Comparison of ENCODE assay signal across 1 cellular context in genomic region chr17:83073389-83074063, GRCh38.
TF ChIP-seq lines count a peak whose summit lies in the region.

No MANE protein-coding gene starts in this region.

TF ChIP-seq in K562, 482 proteins besides CTCF, POLR2A, EP300 and RAD21 (continued from another document and continues in another):
- TF ChIP-seq ZBTB7A (IDR thresholded peaks at IDR 0.05; ENCODE audit: borderline replicate concordance, control insufficient read depth, low read depth, low read length) (peak; percentile 61; the same call in 1 of the 2 replicates), ZNF518B (CRISPR knock-in tag; IDR thresholded peaks at IDR 0.05) (no peak), ZBTB1 (CRISPR knock-in tag; IDR thresholded peaks at IDR 0.05; ENCODE audit: borderline replicate concordance, low read depth) (no peak), GABPA (tag; conservative IDR thresholded peaks at IDR 0.05; ENCODE audit: low read depth) (no peak), CCAR2 (IDR thresholded peaks at IDR 0.05; ENCODE audit: low read depth, low read length) (no peak), STAT6 (CRISPR knock-in tag; IDR thresholded peaks at IDR 0.05) (peak; percentile 44; the same call in 1 of the 2 replicates), ZNF311 (CRISPR knock-in tag; IDR thresholded peaks at IDR 0.05) (no peak), SAP30 (IDR thresholded peaks at IDR 0.05; ENCODE audit: borderline replicate concordance, insufficient read depth, low read depth, low read length, poor library complexity, severe bottlenecking) (no peak), RBBP5 (IDR thresholded peaks at IDR 0.05; ENCODE audit: borderline replicate concordance, insufficient read depth, low read length, poor library complexity, severe bottlenecking) (no peak), ZNF609 (CRISPR knock-in tag; IDR thresholded peaks at IDR 0.05; ENCODE audit: borderline replicate concordance) (no peak), SP1 (CRISPR knock-in tag; IDR thresholded peaks at IDR 0.05) (peak; percentile 57; the same call in 1 of the 2 replicates), FOXP4 (CRISPR knock-in tag; IDR thresholded peaks at IDR 0.05; ENCODE audit: borderline replicate concordance) (peak; percentile 60; the same call in 1 of the 2 replicates), MGA (IDR thresholded peaks at IDR 0.05) (peak; percentile 85), ZNF146 (CRISPR knock-in tag; IDR thresholded peaks at IDR 0.05; ENCODE audit: unreplicated experiment) (no peak), FOXM1 (IDR thresholded peaks at IDR 0.05; ENCODE audit: low read depth) (no peak), FOXM1 (CRISPR knock-in tag; IDR thresholded peaks at IDR 0.05; ENCODE audit: low read depth) (no peak), FOXJ3 (CRISPR knock-in tag; IDR thresholded peaks at IDR 0.05) (no peak), SMAD2 (IDR thresholded peaks at IDR 0.05; ENCODE audit: low read depth, low read length) (no peak), TRIM24 (IDR thresholded peaks at IDR 0.05) (no peak), BCOR (IDR thresholded peaks at IDR 0.05) (peak; percentile 53; the same call in 1 of the 2 replicates), ZNF324 (CRISPR knock-in tag; IDR thresholded peaks at IDR 0.05) (no peak), ZNF436 (CRISPR knock-in tag; IDR thresholded peaks at IDR 0.05) (no peak), KDM4B (IDR thresholded peaks at IDR 0.05; ENCODE audit: borderline replicate concordance in 2 of 2, low read depth in 1 of 2) (no peak), TAF7 (tag; IDR thresholded peaks at IDR 0.05) (no peak), TBL1XR1 (IDR thresholded peaks at IDR 0.05; ENCODE audit: low read length in 2 of 2) (no peak), ETS2 (tag; IDR thresholded peaks at IDR 0.05; ENCODE audit: borderline replicate concordance, poor library complexity, severe bottlenecking) (no peak), ZFX (CRISPR knock-in tag; IDR thresholded peaks at IDR 0.05) (peak; percentile 80), ZBTB2 (IDR thresholded peaks at IDR 0.05) (peak; percentile 86), NR2C2 (CRISPR knock-in tag; IDR thresholded peaks at IDR 0.05) (no peak), NR2C2 (tag; IDR thresholded peaks at IDR 0.05) (no peak)
